8 cellular contexts compared by ENCODE assay signal in the genomic region with DNA sequence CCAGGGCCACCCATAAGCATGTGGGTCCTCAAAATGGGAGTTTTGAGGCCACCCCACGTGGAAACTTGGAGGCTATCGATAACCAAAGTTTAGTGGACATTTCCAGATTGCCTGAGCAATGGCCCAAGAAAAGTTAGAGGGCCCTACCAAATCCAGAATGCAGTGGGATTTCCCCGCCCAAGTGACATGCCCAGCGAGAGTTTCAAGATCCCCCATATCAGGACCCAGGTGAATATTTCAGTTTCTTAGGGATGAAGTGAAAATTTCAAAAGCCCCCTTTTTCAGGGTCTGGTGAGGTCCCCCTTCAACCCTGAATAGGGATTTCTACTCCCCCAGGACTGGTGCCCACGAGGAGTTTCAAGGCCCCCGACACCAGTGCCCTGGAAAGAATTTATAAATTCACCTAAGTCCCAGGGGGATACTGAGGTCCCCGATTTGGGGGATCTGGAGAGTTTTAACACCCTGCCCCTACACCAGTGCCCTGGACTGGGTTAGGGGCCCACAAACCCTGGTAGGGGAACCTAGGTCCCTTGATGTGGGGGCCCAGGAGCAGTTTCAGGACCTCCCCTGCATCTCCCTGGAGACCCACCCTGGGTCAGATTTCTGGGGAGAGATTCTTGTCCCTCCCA. TPM values are rescaled to one million over a fixed set of nuclear protein-coding genes. Genes with fewer than 3 reads are reported as not detected.
A peak's percentile ranks its signal among the peaks of the same experiment; 100 is the strongest.
DNase-seq lines count a peak whose midpoint lies in the region; ATAC-seq and TF ChIP-seq lines count a peak whose summit lies in the region.

No MANE protein-coding gene starts in this region.

- no peaks in the 10 kb centered on the region for H3K4me1 ChIP-seq in prostate gland (replicated peaks)

- TF ChIP-seq POLR2A in prostate gland (IDR thresholded peaks at IDR 0.05): no peak

- ATAC-seq in GM18508 (IDR thresholded peaks at IDR 0.05; ENCODE audit: insufficient read depth, unreplicated experiment): peak; percentile 3

- 80% methylated on average over 7 of the region's 7 CpGs for WGBS in prostate gland

- peak overlapping the region; percentile 77 for H3K27ac ChIP-seq in HL-60 (replicated peaks)
- peak overlapping the region; percentile 10 to 83 for H3K27ac ChIP-seq in coronary artery
- peak overlapping the region; percentile 72 to 75 for H3K27ac ChIP-seq in prostate gland

- no peaks in the 10 kb centered on the region for H3K27me3 ChIP-seq in HL-60 (ENCODE audit: insufficient read depth, poor library complexity, severe bottlenecking)
- H3K27me3 ChIP-seq in prostate gland (replicated peaks; ENCODE audit: insufficient read depth): no peaks in the 10 kb centered on the region

- no peaks in the 10 kb centered on the region for H3K36me3 ChIP-seq in prostate gland

- DNase-seq in HL-60 (ENCODE audit: low read depth in 1 of 2, low spot score in 1 of 2): no peak
- no peak for DNase-seq in coronary artery (ENCODE audit: low spot score)
- no peak for DNase-seq in prostate gland (ENCODE audit: low spot score)
- no peak for DNase-seq in NCI-H510A treated with DMSO at 0.1 percent for 48 hours (lab: John Stamatoyannopoulos, UW)
- no peak for DNase-seq in AML-193 (lab: John Stamatoyannopoulos, UW)
- DNase-seq in NCI-H510A (lab: John Stamatoyannopoulos, UW): no peak
- no peak for DNase-seq in NCI-H2081 treated with DMSO at 0.1 percent for 48 hours (lab: John Stamatoyannopoulos, UW)

- H3K4me3 ChIP-seq in HL-60 (replicated peaks; ENCODE audit: insufficient read depth, low read length): peak overlapping the region; percentile 69
- peak overlapping the region; percentile 60 for H3K4me3 ChIP-seq in coronary artery
- H3K4me3 ChIP-seq in prostate gland: peak overlapping the region; percentile 23 to 26

- H3K9me3 ChIP-seq in prostate gland: no peaks in the 10 kb centered on the region

- intact Hi-C loops in prostate gland (cut with DNase I): no loop called here

- no peak for TF ChIP-seq CTCF in HL-60 (IDR thresholded peaks at IDR 0.05; ENCODE audit: insufficient read depth, low read length)
- TF ChIP-seq CTCF in coronary artery (IDR thresholded peaks at IDR 0.05): no peak
- no peak for TF ChIP-seq CTCF in prostate gland (IDR thresholded peaks at IDR 0.05)

RNA-seq across cellular contexts. Expression of gene BST2, which starts 0.7 kb away (rescaled TPM):
- 10 to 100 TPM; 32.7 to 75.3 TPM for total RNA-seq in prostate gland

RNA-seq across cellular contexts. Expression of gene CCDC194, which starts 10.7 kb away (rescaled TPM):
- total RNA-seq in prostate gland: not detected

RNA-seq across cellular contexts. Expression of gene MVB12A, which starts 15.1 kb away (rescaled TPM):
- 10 to 100 TPM; 71.2 to 75.7 TPM for total RNA-seq in prostate gland

RNA-seq across cellular contexts. Expression of gene PLVAP, which starts 27.6 kb away (rescaled TPM):
- 10 to 100 TPM; 33.5 to 35.4 TPM for total RNA-seq in prostate gland

RNA-seq across cellular contexts. Expression of gene TMEM221, which starts 43.7 kb away (rescaled TPM):
- 1 to 10 TPM; 1.4 to 1.7 TPM for total RNA-seq in prostate gland
